Comparison of ENCODE assay signal across 27 cellular contexts in genomic region chr15:53671545-53671944, GRCh38.
"Had no signal": no experiment of that assay in that cellular context is flagged by ENCODE, and none has a peak within 500 bp of the region (broad histone marks: within the 10 kb centered on the region; RNA-seq: fewer than 3 reads in every experiment).

No MANE protein-coding gene starts in this region.

- H3K27me3 ChIP-seq: brain microvascular endothelial cell had no signal

- H3K27ac ChIP-seq: brain microvascular endothelial cell, coronary artery, dorsolateral prefrontal cortex had no signal

- H3K4me3 ChIP-seq: coronary artery, dorsolateral prefrontal cortex had no signal

- H3K36me3 ChIP-seq: brain microvascular endothelial cell had no signal

- ATAC-seq: activated naive CD4-positive, alpha-beta T cell treated with anti-CD3 and anti-CD28 coated beads, Interleukin-2, amount 50 U/mL, for 72 hours; activated T-cell treated with anti-CD3 and anti-CD28 coated beads, Interleukin-2, amount 50 U/mL, for 72 hours; esophagus mucosa; T-helper 17 cell had no signal

- DNase-seq: activated CD4-positive, alpha-beta memory T cell treated with anti-CD3 and anti-CD28 coated beads, Interleukin-2, amount 10 ng/mL, durations not matched to agents 7 days and 5 days; activated CD4-positive, alpha-beta T cell treated with anti-CD3 and anti-CD28 coated beads for 4 hours; activated CD4-positive, alpha-beta T cell treated with anti-CD3 and anti-CD28 coated beads, Interleukin-2, amount 10 ng/mL, durations not matched to agents 7 days and 5 days; activated CD4-positive, alpha-beta T cell treated with anti-CD3 and anti-CD28 coated beads, Interleukin-2, amount 50 U/mL, for 4 hours; activated CD4-positive, CD25-positive, alpha-beta regulatory T cell; activated CD4-positive, CD25-positive, alpha-beta regulatory T cell treated with anti-CD3 and anti-CD28 coated beads, Interleukin-2, amount 50 U/mL, for 72 hours; activated CD8-positive, alpha-beta memory T cell treated with anti-CD3 and anti-CD28 coated beads, Interleukin-2, amount 50 U/mL, for 48 hours; activated gamma-delta T cell; activated naive CD4-positive, alpha-beta T cell; activated naive CD4-positive, alpha-beta T cell treated with anti-CD3 and anti-CD28 coated beads, Interleukin-2, amount 10 ng/mL, durations not matched to agents 7 days and 5 days; activated naive CD8-positive, alpha-beta T cell treated with anti-CD3 and anti-CD28 coated beads, Interleukin-2, amount 10 ng/mL, durations not matched to agents 7 days and 5 days; activated T-cell treated with anti-CD3 and anti-CD28 coated beads for 4 hours; activated T-cell treated with anti-CD3 and anti-CD28 coated beads, Interleukin-2, amount 50 U/mL, for 24 hours; activated T-cell treated with anti-CD3 and anti-CD28 coated beads, Interleukin-2, amount 50 U/mL, for 72 hours; anterior cingulate cortex; brain microvascular endothelial cell; dorsolateral prefrontal cortex; effector memory CD4-positive, alpha-beta T cell; endodermal cell; foreskin fibroblast; head of caudate nucleus; T-helper 1 cell; T-helper 17 cell; T1000 had no signal
